ENCODE assay signal across 8 cellular contexts in the genomic region with DNA sequence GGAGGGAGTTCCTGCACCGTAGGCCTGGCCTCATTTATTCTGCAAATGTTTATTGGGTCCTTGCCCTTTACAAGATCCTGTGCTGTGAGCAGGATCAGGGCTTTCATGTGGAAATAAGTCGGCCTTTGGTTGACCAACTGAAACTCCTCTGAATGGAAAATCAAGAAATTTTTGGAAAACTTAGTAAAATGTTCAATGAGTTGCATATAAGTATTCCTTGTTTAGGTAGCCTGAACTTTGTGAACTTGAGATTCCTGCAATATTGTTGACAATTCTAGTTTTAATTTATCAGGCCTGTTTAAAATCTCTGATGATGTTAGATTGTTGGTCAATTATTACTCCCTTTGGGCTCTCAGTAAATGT. TPM values are rescaled to one million over a fixed set of nuclear protein-coding genes. Genes with fewer than 3 reads are reported as not detected.
DNase-seq lines count a peak whose midpoint lies in the region; ATAC-seq, FAIRE-seq and TF ChIP-seq lines count a peak whose summit lies in the region.

No MANE protein-coding gene starts in this region.

- H3K27me3 ChIP-seq in GM12878 (replicated peaks in 1 of 2; ENCODE audit: control insufficient read depth in 2 of 2, insufficient read depth in 2 of 2, low read length in 1 of 2) = no peaks in the 10 kb centered on the region
- H3K27me3 ChIP-seq in right lobe of liver = no peaks in the 10 kb centered on the region
- H3K27me3 ChIP-seq in thoracic aorta (replicated peaks; ENCODE audit: insufficient read depth) = no peaks in the 10 kb centered on the region

- H3K4me3 ChIP-seq in GM12878 = peak overlapping the region; percentile 84
- H3K4me3 ChIP-seq in right lobe of liver = peak overlapping the region; percentile 67 to 85 (median 73)
- peak overlapping the region; percentile 87 for H3K4me3 ChIP-seq in thoracic aorta

- TF ChIP-seq POLR2A in GM12878 (IDR thresholded peaks at IDR 0.05; ENCODE audit: low read depth, low read length) (no peak), right lobe of liver (IDR thresholded peaks at IDR 0.05) (no peak)

- FAIRE-seq in GM12878 (lab: Jason Lieb, UNC) = no peak

- SMC1A ChIA-PET in GM12878 (lab: Charles Lee; ENCODE audit: uncharacterized antibody, unreplicated experiment) = no interaction called here

- in situ Hi-C loops in GM12878 (cut with MboI) = no loop called here

- no peak for TF ChIP-seq RAD21 in GM12878 (IDR thresholded peaks at IDR 0.05; ENCODE audit: insufficient read depth, low read depth, low read length)

- no peaks in the 10 kb centered on the region; the same call in 1 of the 2 replicates for H4K20me1 ChIP-seq in GM12878 (ENCODE audit: control insufficient read depth, insufficient read depth)

- peak overlapping the region; percentile 91 for H3K27ac Mint-ChIP-seq in activated CD8-positive, alpha-beta memory T cell treated with anti-CD3 and anti-CD28 coated beads, Interleukin-2, amount 10 ng/mL, durations not matched to agents 7 days and 5 days

- peaks cover 48% of the 10 kb centered on the region for H3K4me1 Mint-ChIP-seq in activated CD8-positive, alpha-beta memory T cell treated with anti-CD3 and anti-CD28 coated beads, Interleukin-2, amount 10 ng/mL, durations not matched to agents 7 days and 5 days

- H3K4me1 ChIP-seq in GM12878 (ENCODE audit: control insufficient read depth, insufficient read depth, low read length) (peaks cover 6% of the 10 kb centered on the region; the same call in 1 of the 2 replicates), right lobe of liver (peaks cover 0 to 39% (median 0%) of the 10 kb centered on the region in 4 donors), thoracic aorta (ENCODE audit: control insufficient read depth in 1 of 2, low read depth in 2 of 2) (peaks cover 35 to 60% of the 10 kb centered on the region in 2 donors)

- H3K9me3 ChIP-seq in GM12878 (replicated peaks; ENCODE audit: control insufficient read depth, insufficient read depth, low read length) (no peaks in the 10 kb centered on the region), right lobe of liver (no peaks in the 10 kb centered on the region), thoracic aorta (no peaks in the 10 kb centered on the region)

- intact Hi-C loops in GM12878 (cut with micrococcal nuclease; ENCODE audit: unreplicated experiment) (loop anchor here (2.0 kb wide), 1 partner anchor 35 kb away; a partner anchor contains a TSS), right lobe of liver (cut with DNase I) (no loop called here)

- RAD21 ChIA-PET in GM12878 (lab: Charles Lee; ENCODE audit: unreplicated experiment) = interaction anchor here (2.2 kb wide), 1 partner anchor 26 kb away, joined by 7 read pairs; no protein-coding TSS in a partner anchor

- peak overlapping the region; percentile 96 for H3K4me3 Mint-ChIP-seq in activated CD8-positive, alpha-beta memory T cell treated with anti-CD3 and anti-CD28 coated beads, Interleukin-2, amount 10 ng/mL, durations not matched to agents 7 days and 5 days

- no peak overlapping the region for H2AFZ ChIP-seq in GM12878 (ENCODE audit: control insufficient read depth, low read depth, low read length)

- H3K27ac ChIP-seq in GM12878 (ENCODE audit: control insufficient read depth, insufficient read depth) (peak overlapping the region; percentile 68), right lobe of liver (peak overlapping the region; percentile 85 to 94 (median 91)), thoracic aorta (peak overlapping the region; percentile 82 to 93)

- no peaks in the 10 kb centered on the region for H3K27me3 Mint-ChIP-seq in activated CD8-positive, alpha-beta memory T cell treated with anti-CD3 and anti-CD28 coated beads, Interleukin-2, amount 10 ng/mL, durations not matched to agents 7 days and 5 days

- H3K79me2 ChIP-seq in GM12878 (ENCODE audit: control insufficient read depth, insufficient read depth, low read length) = peaks cover 57% of the 10 kb centered on the region

- H3K9me3 Mint-ChIP-seq in activated CD8-positive, alpha-beta memory T cell treated with anti-CD3 and anti-CD28 coated beads, Interleukin-2, amount 10 ng/mL, durations not matched to agents 7 days and 5 days (ENCODE audit: low read depth) = no peaks in the 10 kb centered on the region

- WGBS in GM12878 (ENCODE audit: insufficient coverage, insufficient replicate concordance, low lambda C conversion rate, missing lambda C conversion rate) = 0% methylated on average over 2 of the region's 2 CpGs
- WGBS in right lobe of liver (ENCODE audit: insufficient coverage, low coverage, low lambda C conversion rate, missing lambda C conversion rate) = 0% methylated on average over 1 of the region's 2 CpGs

- TF ChIP-seq CTCF in GM12878 (IDR thresholded peaks at IDR 0.05 in 2 of 3, conservative IDR thresholded peaks at IDR 0.05 in 1 of 3; ENCODE audit: control insufficient read depth in 2 of 3, extremely low read depth in 1 of 3, insufficient read depth in 1 of 3, low read depth in 3 of 3, low read length in 3 of 3) (no peak), right lobe of liver (IDR thresholded peaks at IDR 0.05) (no peak), thoracic aorta (IDR thresholded peaks at IDR 0.05) (no peak)

- ATAC-seq in activated CD8-positive, alpha-beta memory T cell treated with anti-CD3 and anti-CD28 coated beads, Interleukin-2, amount 10 ng/mL, durations not matched to agents 7 days and 5 days = no peak
- ATAC-seq in GM12878 = no peak
- ATAC-seq in right lobe of liver = no peak
- no peak for ATAC-seq in thoracic aorta (ENCODE audit: insufficient number of reproducible peaks, low FRiP score, low read depth)
- ATAC-seq in HG02588 (IDR thresholded peaks at IDR 0.05; ENCODE audit: unreplicated experiment) = no peak
- no peak for ATAC-seq in GM21360 (IDR thresholded peaks at IDR 0.05; ENCODE audit: unreplicated experiment)
- ATAC-seq in esophagus mucosa = no peak

- H3K36me3 Mint-ChIP-seq in activated CD8-positive, alpha-beta memory T cell treated with anti-CD3 and anti-CD28 coated beads, Interleukin-2, amount 10 ng/mL, durations not matched to agents 7 days and 5 days = peaks cover 38% of the 10 kb centered on the region

- no peak for DNase-seq in activated CD8-positive, alpha-beta memory T cell treated with anti-CD3 and anti-CD28 coated beads, Interleukin-2, amount 10 ng/mL, durations not matched to agents 7 days and 5 days
- no peak for DNase-seq in activated CD8-positive, alpha-beta memory T cell treated with anti-CD3 and anti-CD28 coated beads, Interleukin-2, amount 50 U/mL, for 48 hours
- DNase-seq in GM12878 (ENCODE audit: low read depth, low spot score) (no peak), right lobe of liver (no peak), thoracic aorta (ENCODE audit: low spot score) (no peak)

- peak overlapping the region; percentile 74 for H3K9ac ChIP-seq in GM12878 (ENCODE audit: control insufficient read depth, insufficient read depth, low read length)

- H3K4me2 ChIP-seq in GM12878 (ENCODE audit: control insufficient read depth, insufficient read depth) = peak overlapping the region; percentile 36

- no TSS peak for BruUV-seq in GM12878 (replicated peaks; lab: Mats Ljungman, UMichigan)

- TF ChIP-seq EP300 in GM12878 (IDR thresholded peaks at IDR 0.05; ENCODE audit: borderline replicate concordance in 1 of 2, control insufficient read depth in 1 of 2, low read depth in 2 of 2, low read length in 2 of 2) = no peak

- CTCF ChIA-PET in activated CD8-positive, alpha-beta memory T cell treated with anti-CD3 and anti-CD28 coated beads, Interleukin-2, amount 10 ng/mL, durations not matched to agents 7 days and 5 days (lab: Charles Lee) = interaction anchor here (1.0 to 1.9 kb wide), 2 partner anchors 10 to 37 kb away, joined by 3 to 6 read pairs; no protein-coding TSS in a partner anchor
- CTCF ChIA-PET in GM12878 (lab: Yijun Ruan, JAX) = interaction anchor here (4.2 kb wide), 1 partner anchor 29 kb away, joined by 25 read pairs; no protein-coding TSS in a partner anchor

- H3K36me3 ChIP-seq in GM12878 (ENCODE audit: control insufficient read depth in 2 of 2, insufficient read depth in 2 of 2, low read length in 1 of 2) (peaks cover 2 to 17% of the 10 kb centered on the region in 2 experiments), right lobe of liver (peaks cover 0 to 21% (median 12%) of the 10 kb centered on the region in 4 donors), thoracic aorta (peaks cover 3% of the 10 kb centered on the region)

- POLR2A ChIA-PET in GM12878 (lab: Charles Lee) = interaction anchor here (0.5 kb wide), 1 partner anchor 190 kb away, joined by 4 read pairs; no protein-coding TSS in a partner anchor

RNA-seq across cellular contexts. Expression of a gene that starts 1.1 kb away (rescaled TPM):
- 10 to 100 TPM; 34.7 to 34.9 TPM for total RNA-seq in activated CD8-positive, alpha-beta memory T cell treated with anti-CD3 and anti-CD28 coated beads, Interleukin-2, amount 10 ng/mL, durations not matched to agents 7 days and 5 days
- 22.7 and 24.8 TPM in 2 replicates for total RNA-seq in GM12878 (2013; cell fraction: nucleolus; rRNA removed)
- total RNA-seq in GM12878 (2014; rRNA removed) = 9.1 and 16.4 TPM in 2 replicates
- 7.4 and 7.9 TPM in 2 replicates for total RNA-seq in GM12878 (2014; rRNA removed; fragmentation: Illumina TruSeq; extraction: Trizol)
- 23.1 and 23.9 TPM in 2 replicates for total RNA-seq in GM12878 (2021)
- polyA plus RNA-seq in GM12878 (2011; ENCODE audit: low read depth) = 5.3 TPM
- 3.4 and 6.5 TPM in 2 replicates for polyA plus RNA-seq in GM12878 (2011; rRNA removed)
- polyA plus RNA-seq in GM12878 (2011; cell fraction: cytosol; rRNA removed) = 6.6 and 7.5 TPM in 2 replicates
- 14.3 and 16.4 TPM in 2 replicates for polyA plus RNA-seq in GM12878 (2011; cell fraction: nucleus; rRNA removed)
- 9.6 and 11.2 TPM in 2 replicates for polyA plus RNA-seq in GM12878 (2012)
- polyA plus RNA-seq in GM12878 (2014; fragmentation: Illumina TruSeq; extraction: Trizol) = 13.8 and 17.2 TPM in 2 replicates
- polyA plus RNA-seq in GM12878 (2014; fragmentation: Nextera tagmentation; extraction: Ambion mirVana) = 1 to 10 TPM in 1 of 2 experiments, under 1 TPM in 1; 0.42 to 1.2 TPM
- 19.5 and 21.1 TPM in 2 replicates for polyA plus RNA-seq in GM12878 (2014; rRNA removed)
- polyA plus RNA-seq in GM12878 (2016; fragmentation: Nextera tagmentation; extraction: Ambion mirVana) = 1 to 10 TPM; 7.0 to 7.1 TPM
- 6.3 and 7.7 TPM in 2 replicates for polyA minus RNA-seq in GM12878 (2011; rRNA and poly(A)+ RNA removed)
- polyA minus RNA-seq in GM12878 (2011; cell fraction: cytosol; rRNA and poly(A)+ RNA removed) = 4.1 and 5.6 TPM in 2 replicates
- polyA minus RNA-seq in GM12878 (2011; cell fraction: nucleus; rRNA and poly(A)+ RNA removed) = 7.6 and 16.6 TPM in 2 replicates
- 1 to 10 TPM; 6.2 to 8.8 (median 8.0) TPM for total RNA-seq in right lobe of liver
- 10 to 100 TPM; 22.9 to 38.1 TPM for total RNA-seq in thoracic aorta
- 15.4 TPM for total RNA-seq in esophagus mucosa

RNA-seq across cellular contexts. Expression of a gene that starts 35.0 kb away (rescaled TPM):
- total RNA-seq in activated CD8-positive, alpha-beta memory T cell treated with anti-CD3 and anti-CD28 coated beads, Interleukin-2, amount 10 ng/mL, durations not matched to agents 7 days and 5 days = 100 to 1,000 TPM; 273 to 457 TPM
- 285 and 287 TPM in 2 replicates for total RNA-seq in GM12878 (2013; cell fraction: nucleolus; rRNA removed)
- 259 and 322 TPM in 2 replicates for total RNA-seq in GM12878 (2014; rRNA removed)
- total RNA-seq in GM12878 (2014; rRNA removed; fragmentation: Illumina TruSeq; extraction: Trizol) = 416 and 430 TPM in 2 replicates
- total RNA-seq in GM12878 (2021) = 550 and 555 TPM in 2 replicates
- polyA plus RNA-seq in GM12878 (2011; ENCODE audit: low read depth) = 328 TPM
- polyA plus RNA-seq in GM12878 (2011; rRNA removed) = 602 and 605 TPM in 2 replicates
- polyA plus RNA-seq in GM12878 (2011; cell fraction: cytosol; rRNA removed) = 137 and 177 TPM in 2 replicates
- 109 and 125 TPM in 2 replicates for polyA plus RNA-seq in GM12878 (2011; cell fraction: nucleus; rRNA removed)
- polyA plus RNA-seq in GM12878 (2012) = 303 and 419 TPM in 2 replicates
- 393 and 480 TPM in 2 replicates for polyA plus RNA-seq in GM12878 (2014; fragmentation: Illumina TruSeq; extraction: Trizol)
- 100 to 1,000 TPM in 1 of 2 experiments, 10 to 100 TPM in 1; 78.2 to 139 TPM for polyA plus RNA-seq in GM12878 (2014; fragmentation: Nextera tagmentation; extraction: Ambion mirVana)
- 261 and 326 TPM in 2 replicates for polyA plus RNA-seq in GM12878 (2014; rRNA removed)
- polyA plus RNA-seq in GM12878 (2016; fragmentation: Nextera tagmentation; extraction: Ambion mirVana) = 100 to 1,000 TPM; 433 to 469 TPM
- polyA minus RNA-seq in GM12878 (2011; rRNA and poly(A)+ RNA removed) = 439 and 652 TPM in 2 replicates
- 262 and 309 TPM in 2 replicates for polyA minus RNA-seq in GM12878 (2011; cell fraction: cytosol; rRNA and poly(A)+ RNA removed)
- polyA minus RNA-seq in GM12878 (2011; cell fraction: nucleus; rRNA and poly(A)+ RNA removed) = 71.2 and 97.1 TPM in 2 replicates
- total RNA-seq in right lobe of liver = 100 to 1,000 TPM; 363 to 606 (median 456) TPM
- 100 to 1,000 TPM; 240 to 371 TPM for total RNA-seq in thoracic aorta
- total RNA-seq in esophagus mucosa = 375 TPM

RNA-seq across cellular contexts. Expression of a gene that starts 52.9 kb away (rescaled TPM):
- total RNA-seq in activated CD8-positive, alpha-beta memory T cell treated with anti-CD3 and anti-CD28 coated beads, Interleukin-2, amount 10 ng/mL, durations not matched to agents 7 days and 5 days = under 1 TPM in 1 of 2 experiments, not detected in 1; 0.59 TPM
- 2.6 and 2.7 TPM in 2 replicates for total RNA-seq in GM12878 (2013; cell fraction: nucleolus; rRNA removed)
- total RNA-seq in GM12878 (2014; rRNA removed) = 0.56 and 0.93 TPM in 2 replicates
- not detected in 2 replicates for total RNA-seq in GM12878 (2014; rRNA removed; fragmentation: Illumina TruSeq; extraction: Trizol)
- not detected in 2 replicates for total RNA-seq in GM12878 (2021)
- polyA plus RNA-seq in GM12878 (2011; ENCODE audit: low read depth) = not detected
- polyA plus RNA-seq in GM12878 (2011; rRNA removed) = 0.10 TPM in 1 of 2 replicates, not detected in the other
- 0.07 and 0.23 TPM in 2 replicates for polyA plus RNA-seq in GM12878 (2011; cell fraction: cytosol; rRNA removed)
- polyA plus RNA-seq in GM12878 (2011; cell fraction: nucleus; rRNA removed) = 0.32 and 1.3 TPM in 2 replicates
- polyA plus RNA-seq in GM12878 (2012) = 0.69 and 0.93 TPM in 2 replicates
- polyA plus RNA-seq in GM12878 (2014; fragmentation: Illumina TruSeq; extraction: Trizol) = not detected in 2 replicates
- polyA plus RNA-seq in GM12878 (2014; fragmentation: Nextera tagmentation; extraction: Ambion mirVana) = not detected
- 0.18 and 0.25 TPM in 2 replicates for polyA plus RNA-seq in GM12878 (2014; rRNA removed)
- 1 to 10 TPM in 1 of 2 experiments, under 1 TPM in 1; 0.47 to 1.2 TPM for polyA plus RNA-seq in GM12878 (2016; fragmentation: Nextera tagmentation; extraction: Ambion mirVana)
- polyA minus RNA-seq in GM12878 (2011; rRNA and poly(A)+ RNA removed) = 0.41 TPM in 1 of 2 replicates, not detected in the other
- not detected in 2 replicates for polyA minus RNA-seq in GM12878 (2011; cell fraction: cytosol; rRNA and poly(A)+ RNA removed)
- polyA minus RNA-seq in GM12878 (2011; cell fraction: nucleus; rRNA and poly(A)+ RNA removed) = 2.7 and 3.0 TPM in 2 replicates
- total RNA-seq in right lobe of liver = not detected
- total RNA-seq in thoracic aorta = 1 to 10 TPM in 1 of 2 donors, not detected in 1; 1.4 TPM
- total RNA-seq in esophagus mucosa = not detected
